ENCODE assay signal across 2 cellular contexts in the genomic region with DNA sequence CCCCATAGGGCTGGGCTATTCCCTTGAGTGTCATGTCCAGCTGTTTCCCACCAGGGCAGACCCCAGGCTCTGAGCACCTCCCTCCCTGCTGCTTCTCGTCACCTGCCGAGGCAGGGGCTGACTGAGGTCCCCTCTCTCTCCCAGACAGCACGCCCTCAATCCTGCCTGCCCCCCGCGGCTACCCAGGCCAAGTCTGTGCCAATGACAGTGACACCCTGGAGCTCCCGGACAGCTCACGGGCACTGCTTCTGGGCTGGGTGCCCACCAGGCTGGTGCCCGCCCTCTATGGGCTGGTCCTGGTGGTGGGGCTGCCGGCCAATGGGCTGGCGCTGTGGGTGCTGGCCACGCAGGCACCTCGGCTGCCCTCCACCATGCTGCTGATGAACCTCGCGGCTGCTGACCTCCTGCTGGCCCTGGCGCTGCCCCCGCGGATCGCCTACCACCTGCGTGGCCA.
A peak's percentile ranks its signal among the peaks of the same experiment; 100 is the strongest.
TF ChIP-seq lines count a peak whose summit lies in the region.

No MANE protein-coding gene starts in this region.

TF ChIP-seq in Ishikawa, 13 proteins besides CTCF, POLR2A, EP300 and RAD21:
- TF ChIP-seq, protein P1, sequence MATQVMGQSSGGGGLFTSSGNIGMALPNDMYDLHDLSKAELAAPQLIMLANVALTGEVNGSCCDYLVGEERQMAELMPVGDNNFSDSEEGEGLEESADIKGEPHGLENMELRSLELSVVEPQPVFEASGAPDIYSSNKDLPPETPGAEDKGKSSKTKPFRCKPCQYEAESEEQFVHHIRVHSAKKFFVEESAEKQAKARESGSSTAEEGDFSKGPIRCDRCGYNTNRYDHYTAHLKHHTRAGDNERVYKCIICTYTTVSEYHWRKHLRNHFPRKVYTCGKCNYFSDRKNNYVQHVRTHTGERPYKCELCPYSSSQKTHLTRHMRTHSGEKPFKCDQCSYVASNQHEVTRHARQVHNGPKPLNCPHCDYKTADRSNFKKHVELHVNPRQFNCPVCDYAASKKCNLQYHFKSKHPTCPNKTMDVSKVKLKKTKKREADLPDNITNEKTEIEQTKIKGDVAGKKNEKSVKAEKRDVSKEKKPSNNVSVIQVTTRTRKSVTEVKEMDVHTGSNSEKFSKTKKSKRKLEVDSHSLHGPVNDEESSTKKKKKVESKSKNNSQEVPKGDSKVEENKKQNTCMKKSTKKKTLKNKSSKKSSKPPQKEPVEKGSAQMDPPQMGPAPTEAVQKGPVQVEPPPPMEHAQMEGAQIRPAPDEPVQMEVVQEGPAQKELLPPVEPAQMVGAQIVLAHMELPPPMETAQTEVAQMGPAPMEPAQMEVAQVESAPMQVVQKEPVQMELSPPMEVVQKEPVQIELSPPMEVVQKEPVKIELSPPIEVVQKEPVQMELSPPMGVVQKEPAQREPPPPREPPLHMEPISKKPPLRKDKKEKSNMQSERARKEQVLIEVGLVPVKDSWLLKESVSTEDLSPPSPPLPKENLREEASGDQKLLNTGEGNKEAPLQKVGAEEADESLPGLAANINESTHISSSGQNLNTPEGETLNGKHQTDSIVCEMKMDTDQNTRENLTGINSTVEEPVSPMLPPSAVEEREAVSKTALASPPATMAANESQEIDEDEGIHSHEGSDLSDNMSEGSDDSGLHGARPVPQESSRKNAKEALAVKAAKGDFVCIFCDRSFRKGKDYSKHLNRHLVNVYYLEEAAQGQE (IDR thresholded peaks at IDR 0.05; ENCODE audit: low read depth): no peak
- peak; percentile 70 for TF ChIP-seq TCF12 (IDR thresholded peaks at IDR 0.05; ENCODE audit: low read depth)
- TF ChIP-seq YY1 (IDR thresholded peaks at IDR 0.05; ENCODE audit: low read depth): no peak
- peak; percentile 79 for TF ChIP-seq NFIC (IDR thresholded peaks at IDR 0.05)
- 0 out of 2 replicates have a peak, but pooled peaks have one; percentile 72 for TF ChIP-seq ZBTB7A (IDR thresholded peaks at IDR 0.05; ENCODE audit: low read depth)

TF ChIP-seq in K562, 482 proteins besides CTCF, POLR2A, EP300 and RAD21 (continued from another document):
- TF ChIP-seq, protein P2, sequence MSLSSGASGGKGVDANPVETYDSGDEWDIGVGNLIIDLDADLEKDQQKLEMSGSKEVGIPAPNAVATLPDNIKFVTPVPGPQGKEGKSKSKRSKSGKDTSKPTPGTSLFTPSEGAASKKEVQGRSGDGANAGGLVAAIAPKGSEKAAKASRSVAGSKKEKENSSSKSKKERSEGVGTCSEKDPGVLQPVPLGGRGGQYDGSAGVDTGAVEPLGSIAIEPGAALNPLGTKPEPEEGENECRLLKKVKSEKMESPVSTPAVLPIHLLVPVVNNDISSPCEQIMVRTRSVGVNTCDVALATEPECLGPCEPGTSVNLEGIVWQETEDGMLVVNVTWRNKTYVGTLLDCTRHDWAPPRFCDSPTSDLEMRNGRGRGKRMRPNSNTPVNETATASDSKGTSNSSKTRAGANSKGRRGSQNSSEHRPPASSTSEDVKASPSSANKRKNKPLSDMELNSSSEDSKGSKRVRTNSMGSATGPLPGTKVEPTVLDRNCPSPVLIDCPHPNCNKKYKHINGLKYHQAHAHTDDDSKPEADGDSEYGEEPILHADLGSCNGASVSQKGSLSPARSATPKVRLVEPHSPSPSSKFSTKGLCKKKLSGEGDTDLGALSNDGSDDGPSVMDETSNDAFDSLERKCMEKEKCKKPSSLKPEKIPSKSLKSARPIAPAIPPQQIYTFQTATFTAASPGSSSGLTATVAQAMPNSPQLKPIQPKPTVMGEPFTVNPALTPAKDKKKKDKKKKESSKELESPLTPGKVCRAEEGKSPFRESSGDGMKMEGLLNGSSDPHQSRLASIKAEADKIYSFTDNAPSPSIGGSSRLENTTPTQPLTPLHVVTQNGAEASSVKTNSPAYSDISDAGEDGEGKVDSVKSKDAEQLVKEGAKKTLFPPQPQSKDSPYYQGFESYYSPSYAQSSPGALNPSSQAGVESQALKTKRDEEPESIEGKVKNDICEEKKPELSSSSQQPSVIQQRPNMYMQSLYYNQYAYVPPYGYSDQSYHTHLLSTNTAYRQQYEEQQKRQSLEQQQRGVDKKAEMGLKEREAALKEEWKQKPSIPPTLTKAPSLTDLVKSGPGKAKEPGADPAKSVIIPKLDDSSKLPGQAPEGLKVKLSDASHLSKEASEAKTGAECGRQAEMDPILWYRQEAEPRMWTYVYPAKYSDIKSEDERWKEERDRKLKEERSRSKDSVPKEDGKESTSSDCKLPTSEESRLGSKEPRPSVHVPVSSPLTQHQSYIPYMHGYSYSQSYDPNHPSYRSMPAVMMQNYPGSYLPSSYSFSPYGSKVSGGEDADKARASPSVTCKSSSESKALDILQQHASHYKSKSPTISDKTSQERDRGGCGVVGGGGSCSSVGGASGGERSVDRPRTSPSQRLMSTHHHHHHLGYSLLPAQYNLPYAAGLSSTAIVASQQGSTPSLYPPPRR (CRISPR knock-in tag; IDR thresholded peaks at IDR 0.05; ENCODE audit: borderline replicate concordance): peak; percentile 32; the same call in 1 of the 2 replicates
- TF ChIP-seq PML (IDR thresholded peaks at IDR 0.05; ENCODE audit: low read length) (0 out of 2 replicates have a peak, but pooled peaks have one; percentile 8), PYGO2 (tag; IDR thresholded peaks at IDR 0.05) (0 out of 2 replicates have a peak, but pooled peaks have one; percentile 17), NR2C1 (IDR thresholded peaks at IDR 0.05) (no peak), NR2C1 (tag; IDR thresholded peaks at IDR 0.05) (0 out of 2 replicates have a peak, but pooled peaks have one; percentile 23), DACH1 (IDR thresholded peaks at IDR 0.05; ENCODE audit: partially characterized antibody) (peak; percentile 23), KLF10 (CRISPR knock-in tag; IDR thresholded peaks at IDR 0.05) (0 out of 2 replicates have a peak, but pooled peaks have one; percentile 31), E2F3 (CRISPR knock-in tag; IDR thresholded peaks at IDR 0.05) (peak; percentile 8; the same call in 1 of the 2 replicates), CSDE1 (IDR thresholded peaks at IDR 0.05) (no peak), CEBPG (CRISPR knock-in tag; IDR thresholded peaks at IDR 0.05) (no peak), CEBPG (tag; conservative IDR thresholded peaks at IDR 0.05 in 1 of 2, IDR thresholded peaks at IDR 0.05 in 1 of 2) (no peak), SIN3A (IDR thresholded peaks at IDR 0.05; ENCODE audit: borderline replicate concordance in 2 of 2, control insufficient read depth in 1 of 2, low read depth in 2 of 2, low read length in 2 of 2) (0 out of 4 replicates have a peak, but pooled peaks of 1 of the 2 experiments have one; percentile 43), MECOM (CRISPR knock-in tag; IDR thresholded peaks at IDR 0.05) (peak; percentile 54; the same call in 1 of the 2 replicates), TAF7 (tag; IDR thresholded peaks at IDR 0.05) (peak; percentile 27; the same call in 1 of the 2 replicates), ZC3H4 (CRISPR knock-in tag; IDR thresholded peaks at IDR 0.05; ENCODE audit: borderline replicate concordance) (peak; percentile 53; the same call in 1 of the 2 replicates), ZNF717 (CRISPR knock-in tag; IDR thresholded peaks at IDR 0.05) (0 out of 2 replicates have a peak, but pooled peaks have one; percentile 59), KDM4B (IDR thresholded peaks at IDR 0.05; ENCODE audit: borderline replicate concordance in 2 of 2, low read depth in 1 of 2) (0 out of 4 replicates have a peak, but pooled peaks of 1 of the 2 experiments have one; percentile 14), CAMTA2 (CRISPR knock-in tag; conservative IDR thresholded peaks at IDR 0.05) (0 out of 2 replicates have a peak, but pooled peaks have one; percentile 2), ZNF263 (CRISPR knock-in tag; IDR thresholded peaks at IDR 0.05; ENCODE audit: borderline replicate concordance) (peak; percentile 63; the same call in 1 of the 2 replicates), PRPF4 (IDR thresholded peaks at IDR 0.05; ENCODE audit: insufficient read depth, low read depth, low read length, poor library complexity, severe bottlenecking) (no peak), NR4A1 (CRISPR knock-in tag; IDR thresholded peaks at IDR 0.05) (no peak), NR4A1 (tag; IDR thresholded peaks at IDR 0.05) (peak; percentile 26; the same call in 1 of the 2 replicates), MYNN (IDR thresholded peaks at IDR 0.05) (peak; percentile 20; the same call in 1 of the 2 replicates), MYNN (CRISPR knock-in tag; IDR thresholded peaks at IDR 0.05) (no peak), TCF7 (IDR thresholded peaks at IDR 0.05; ENCODE audit: borderline replicate concordance) (no peak), ZNF175 (CRISPR knock-in tag; IDR thresholded peaks at IDR 0.05; ENCODE audit: low read depth) (no peak), PHF20 (IDR thresholded peaks at IDR 0.05; ENCODE audit: partially characterized antibody) (no peak)
- TF ChIP-seq, protein P3, sequence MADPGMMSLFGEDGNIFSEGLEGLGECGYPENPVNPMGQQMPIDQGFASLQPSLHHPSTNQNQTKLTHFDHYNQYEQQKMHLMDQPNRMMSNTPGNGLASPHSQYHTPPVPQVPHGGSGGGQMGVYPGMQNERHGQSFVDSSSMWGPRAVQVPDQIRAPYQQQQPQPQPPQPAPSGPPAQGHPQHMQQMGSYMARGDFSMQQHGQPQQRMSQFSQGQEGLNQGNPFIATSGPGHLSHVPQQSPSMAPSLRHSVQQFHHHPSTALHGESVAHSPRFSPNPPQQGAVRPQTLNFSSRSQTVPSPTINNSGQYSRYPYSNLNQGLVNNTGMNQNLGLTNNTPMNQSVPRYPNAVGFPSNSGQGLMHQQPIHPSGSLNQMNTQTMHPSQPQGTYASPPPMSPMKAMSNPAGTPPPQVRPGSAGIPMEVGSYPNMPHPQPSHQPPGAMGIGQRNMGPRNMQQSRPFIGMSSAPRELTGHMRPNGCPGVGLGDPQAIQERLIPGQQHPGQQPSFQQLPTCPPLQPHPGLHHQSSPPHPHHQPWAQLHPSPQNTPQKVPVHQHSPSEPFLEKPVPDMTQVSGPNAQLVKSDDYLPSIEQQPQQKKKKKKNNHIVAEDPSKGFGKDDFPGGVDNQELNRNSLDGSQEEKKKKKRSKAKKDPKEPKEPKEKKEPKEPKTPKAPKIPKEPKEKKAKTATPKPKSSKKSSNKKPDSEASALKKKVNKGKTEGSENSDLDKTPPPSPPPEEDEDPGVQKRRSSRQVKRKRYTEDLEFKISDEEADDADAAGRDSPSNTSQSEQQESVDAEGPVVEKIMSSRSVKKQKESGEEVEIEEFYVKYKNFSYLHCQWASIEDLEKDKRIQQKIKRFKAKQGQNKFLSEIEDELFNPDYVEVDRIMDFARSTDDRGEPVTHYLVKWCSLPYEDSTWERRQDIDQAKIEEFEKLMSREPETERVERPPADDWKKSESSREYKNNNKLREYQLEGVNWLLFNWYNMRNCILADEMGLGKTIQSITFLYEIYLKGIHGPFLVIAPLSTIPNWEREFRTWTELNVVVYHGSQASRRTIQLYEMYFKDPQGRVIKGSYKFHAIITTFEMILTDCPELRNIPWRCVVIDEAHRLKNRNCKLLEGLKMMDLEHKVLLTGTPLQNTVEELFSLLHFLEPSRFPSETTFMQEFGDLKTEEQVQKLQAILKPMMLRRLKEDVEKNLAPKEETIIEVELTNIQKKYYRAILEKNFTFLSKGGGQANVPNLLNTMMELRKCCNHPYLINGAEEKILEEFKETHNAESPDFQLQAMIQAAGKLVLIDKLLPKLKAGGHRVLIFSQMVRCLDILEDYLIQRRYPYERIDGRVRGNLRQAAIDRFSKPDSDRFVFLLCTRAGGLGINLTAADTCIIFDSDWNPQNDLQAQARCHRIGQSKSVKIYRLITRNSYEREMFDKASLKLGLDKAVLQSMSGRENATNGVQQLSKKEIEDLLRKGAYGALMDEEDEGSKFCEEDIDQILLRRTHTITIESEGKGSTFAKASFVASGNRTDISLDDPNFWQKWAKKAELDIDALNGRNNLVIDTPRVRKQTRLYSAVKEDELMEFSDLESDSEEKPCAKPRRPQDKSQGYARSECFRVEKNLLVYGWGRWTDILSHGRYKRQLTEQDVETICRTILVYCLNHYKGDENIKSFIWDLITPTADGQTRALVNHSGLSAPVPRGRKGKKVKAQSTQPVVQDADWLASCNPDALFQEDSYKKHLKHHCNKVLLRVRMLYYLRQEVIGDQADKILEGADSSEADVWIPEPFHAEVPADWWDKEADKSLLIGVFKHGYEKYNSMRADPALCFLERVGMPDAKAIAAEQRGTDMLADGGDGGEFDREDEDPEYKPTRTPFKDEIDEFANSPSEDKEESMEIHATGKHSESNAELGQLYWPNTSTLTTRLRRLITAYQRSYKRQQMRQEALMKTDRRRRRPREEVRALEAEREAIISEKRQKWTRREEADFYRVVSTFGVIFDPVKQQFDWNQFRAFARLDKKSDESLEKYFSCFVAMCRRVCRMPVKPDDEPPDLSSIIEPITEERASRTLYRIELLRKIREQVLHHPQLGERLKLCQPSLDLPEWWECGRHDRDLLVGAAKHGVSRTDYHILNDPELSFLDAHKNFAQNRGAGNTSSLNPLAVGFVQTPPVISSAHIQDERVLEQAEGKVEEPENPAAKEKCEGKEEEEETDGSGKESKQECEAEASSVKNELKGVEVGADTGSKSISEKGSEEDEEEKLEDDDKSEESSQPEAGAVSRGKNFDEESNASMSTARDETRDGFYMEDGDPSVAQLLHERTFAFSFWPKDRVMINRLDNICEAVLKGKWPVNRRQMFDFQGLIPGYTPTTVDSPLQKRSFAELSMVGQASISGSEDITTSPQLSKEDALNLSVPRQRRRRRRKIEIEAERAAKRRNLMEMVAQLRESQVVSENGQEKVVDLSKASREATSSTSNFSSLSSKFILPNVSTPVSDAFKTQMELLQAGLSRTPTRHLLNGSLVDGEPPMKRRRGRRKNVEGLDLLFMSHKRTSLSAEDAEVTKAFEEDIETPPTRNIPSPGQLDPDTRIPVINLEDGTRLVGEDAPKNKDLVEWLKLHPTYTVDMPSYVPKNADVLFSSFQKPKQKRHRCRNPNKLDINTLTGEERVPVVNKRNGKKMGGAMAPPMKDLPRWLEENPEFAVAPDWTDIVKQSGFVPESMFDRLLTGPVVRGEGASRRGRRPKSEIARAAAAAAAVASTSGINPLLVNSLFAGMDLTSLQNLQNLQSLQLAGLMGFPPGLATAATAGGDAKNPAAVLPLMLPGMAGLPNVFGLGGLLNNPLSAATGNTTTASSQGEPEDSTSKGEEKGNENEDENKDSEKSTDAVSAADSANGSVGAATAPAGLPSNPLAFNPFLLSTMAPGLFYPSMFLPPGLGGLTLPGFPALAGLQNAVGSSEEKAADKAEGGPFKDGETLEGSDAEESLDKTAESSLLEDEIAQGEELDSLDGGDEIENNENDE (IDR thresholded peaks at IDR 0.05; ENCODE audit: low read depth, low read length): peak; percentile 59
- TF ChIP-seq, protein P4, sequence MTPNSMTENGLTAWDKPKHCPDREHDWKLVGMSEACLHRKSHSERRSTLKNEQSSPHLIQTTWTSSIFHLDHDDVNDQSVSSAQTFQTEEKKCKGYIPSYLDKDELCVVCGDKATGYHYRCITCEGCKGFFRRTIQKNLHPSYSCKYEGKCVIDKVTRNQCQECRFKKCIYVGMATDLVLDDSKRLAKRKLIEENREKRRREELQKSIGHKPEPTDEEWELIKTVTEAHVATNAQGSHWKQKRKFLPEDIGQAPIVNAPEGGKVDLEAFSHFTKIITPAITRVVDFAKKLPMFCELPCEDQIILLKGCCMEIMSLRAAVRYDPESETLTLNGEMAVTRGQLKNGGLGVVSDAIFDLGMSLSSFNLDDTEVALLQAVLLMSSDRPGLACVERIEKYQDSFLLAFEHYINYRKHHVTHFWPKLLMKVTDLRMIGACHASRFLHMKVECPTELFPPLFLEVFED (CRISPR knock-in tag; conservative IDR thresholded peaks at IDR 0.05): 0 out of 2 replicates have a peak, but pooled peaks have one; percentile 45
